In the genomic region with DNA sequence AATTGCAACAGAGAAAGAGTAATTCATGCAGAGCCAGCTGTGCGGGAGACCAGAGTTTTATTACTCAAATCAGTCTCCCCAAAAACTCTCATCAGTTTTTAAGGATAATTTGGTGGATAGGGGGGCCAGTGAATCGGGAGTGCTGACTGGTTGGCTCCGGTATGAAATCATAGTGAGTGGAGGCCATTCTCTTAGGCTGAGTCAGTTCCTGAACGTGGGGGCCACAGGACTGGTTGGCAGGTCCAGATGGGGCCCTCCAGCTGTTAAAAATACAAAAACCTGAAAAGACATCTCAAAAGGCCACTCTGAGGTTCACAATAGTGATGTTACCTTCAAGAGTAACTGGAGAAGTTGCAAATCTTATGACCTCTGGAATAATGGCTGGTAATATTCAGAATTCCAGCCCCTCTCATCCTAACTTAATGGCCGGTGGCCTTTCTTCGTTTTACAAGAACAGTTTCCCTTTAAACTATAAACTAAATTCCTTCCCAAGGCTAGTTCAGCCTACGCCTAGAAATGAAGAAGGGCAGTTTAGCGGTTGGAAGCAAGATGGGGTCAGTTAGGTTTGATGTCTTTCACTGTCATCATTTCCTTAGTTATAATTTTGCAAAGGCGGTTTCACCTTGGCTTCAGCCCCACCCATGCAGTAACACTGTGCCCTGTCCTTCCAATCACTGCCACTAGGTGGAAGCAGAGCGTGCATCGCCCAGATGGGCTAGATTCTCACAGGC, we compare ENCODE assay signal across 8 cellular contexts. TPM values are rescaled to one million over a fixed set of nuclear protein-coding genes. Genes with fewer than 3 reads are reported as not detected.
A peak's percentile ranks its signal among the peaks of the same experiment; 100 is the strongest.
DNase-seq lines count a peak whose midpoint lies in the region; ATAC-seq and TF ChIP-seq lines count a peak whose summit lies in the region.

No MANE protein-coding gene starts in this region.

- 42% methylated on average over 11 of the region's 11 CpGs for WGBS in liver

- no peaks in the 10 kb centered on the region for H3K9me3 Mint-ChIP-seq in activated CD4-positive, alpha-beta T cell treated with anti-CD3 and anti-CD28 coated beads, Interleukin-2, amount 10 ng/mL, durations not matched to agents 24 days and 14 days

- DNase-seq in H7 (peak; percentile 76), NCI-H526 (lab: John Stamatoyannopoulos, UW) (peak; percentile 50 to 81), colonic mucosa (peak; percentile 96)
- DNase-seq in activated CD4-positive, alpha-beta T cell treated with anti-CD3 and anti-CD28 coated beads, Interleukin-2, amount 10 ng/mL, durations not matched to agents 24 days and 14 days = peak; percentile 97
- DNase-seq in stimulated activated CD4-positive, alpha-beta T cell treated with anti-CD3 and anti-CD28 coated beads, TNF-alpha, amount 100 ng/mL, for 24 hours (ENCODE audit: low read depth in 3 of 3) = peak; percentile 70 to 90 (median 80)

- no peak overlapping the region for H3K27ac Mint-ChIP-seq in activated CD4-positive, alpha-beta T cell treated with anti-CD3 and anti-CD28 coated beads, Interleukin-2, amount 10 ng/mL, durations not matched to agents 24 days and 14 days

- H3K27me3 Mint-ChIP-seq in activated CD4-positive, alpha-beta T cell treated with anti-CD3 and anti-CD28 coated beads, Interleukin-2, amount 10 ng/mL, durations not matched to agents 24 days and 14 days = peaks cover 2% of the 10 kb centered on the region

- H3K9me3 ChIP-seq in BLaER1 treated with 17β-estradiol and CSF1 and Interleukin-3, amounts not matched to agents 10 nM and 100 nM (replicated peaks in 1 of 11) = no peaks in the 10 kb centered on the region
- H3K9me3 ChIP-seq in colonic mucosa (no peaks in the 10 kb centered on the region), liver (ENCODE audit: control insufficient read depth in 4 of 4, low read length in 3 of 4) (no peaks in the 10 kb centered on the region)

- peaks cover 0 to 6% (median 0%) of the 10 kb centered on the region in 11 experiments; a peak in 4 of 22 replicates for H3K36me3 ChIP-seq in BLaER1 treated with 17β-estradiol and CSF1 and Interleukin-3, amounts not matched to agents 10 nM and 100 nM
- H3K36me3 ChIP-seq in H7 (replicated peaks; ENCODE audit: control insufficient read depth, insufficient read depth, low read length) (no peaks in the 10 kb centered on the region), colonic mucosa (no peaks in the 10 kb centered on the region), liver (ENCODE audit: control insufficient read depth in 4 of 4, insufficient read depth in 3 of 4, low read depth in 1 of 4, low read length in 3 of 4) (peaks cover 0 to 4% (median 0%) of the 10 kb centered on the region in 4 donors)

- H3K4me1 Mint-ChIP-seq in activated CD4-positive, alpha-beta T cell treated with anti-CD3 and anti-CD28 coated beads, Interleukin-2, amount 10 ng/mL, durations not matched to agents 24 days and 14 days = peaks cover 29% of the 10 kb centered on the region

- TF ChIP-seq RAD21 in liver (IDR thresholded peaks at IDR 0.05) = peak; percentile 86 to 89

- H3K27me3 ChIP-seq in BLaER1 treated with 17β-estradiol and CSF1 and Interleukin-3, amounts not matched to agents 10 nM and 100 nM = no peaks in the 10 kb centered on the region
- H3K27me3 ChIP-seq in H7 (ENCODE audit: control insufficient read depth, insufficient read depth, low read length) (peaks cover 5% of the 10 kb centered on the region; the same call in 1 of the 2 replicates), colonic mucosa (no peaks in the 10 kb centered on the region), liver (ENCODE audit: control insufficient read depth in 4 of 4, insufficient read depth in 4 of 4, low read length in 3 of 4) (no peaks in the 10 kb centered on the region)

- peaks cover 30 to 41% (median 35%) of the 10 kb centered on the region in 10 experiments for H3K4me1 ChIP-seq in BLaER1 treated with 17β-estradiol and CSF1 and Interleukin-3, amounts not matched to agents 10 nM and 100 nM
- H3K4me1 ChIP-seq in colonic mucosa (peaks cover 4% of the 10 kb centered on the region), liver (ENCODE audit: control insufficient read depth in 4 of 4, insufficient read depth in 4 of 4, low read length in 3 of 4) (peaks cover under 1 to 16% (median 10%) of the 10 kb centered on the region in 4 donors)

- H3K36me3 Mint-ChIP-seq in activated CD4-positive, alpha-beta T cell treated with anti-CD3 and anti-CD28 coated beads, Interleukin-2, amount 10 ng/mL, durations not matched to agents 24 days and 14 days (ENCODE audit: low read depth) = no peaks in the 10 kb centered on the region

- ATAC-seq in GM19023 (IDR thresholded peaks at IDR 0.05; ENCODE audit: unreplicated experiment) = no peak

- intact Hi-C loops in activated CD4-positive, alpha-beta T cell treated with anti-CD3 and anti-CD28 coated beads, Interleukin-2, amount 10 ng/mL, durations not matched to agents 24 days and 14 days (cut with micrococcal nuclease) = no loop called here
- intact Hi-C loops in colonic mucosa (cut with DNase I) = loop anchor here (2.0 kb wide), 1 partner anchor 44 kb away; no protein-coding TSS in a partner anchor

- H3K27ac ChIP-seq in BLaER1 treated with 17β-estradiol and CSF1 and Interleukin-3, amounts not matched to agents 10 nM and 100 nM = no peak overlapping the region
- H3K27ac ChIP-seq in colonic mucosa = peak overlapping the region; percentile 9
- H3K27ac ChIP-seq in liver (ENCODE audit: low read depth in 1 of 2, low read length in 2 of 2) = no peak overlapping the region

- no peak overlapping the region for H3K4me3 ChIP-seq in BLaER1 treated with 17β-estradiol and CSF1 and Interleukin-3, amounts not matched to agents 10 nM and 100 nM
- H3K4me3 ChIP-seq in H7 (ENCODE audit: insufficient read depth, low read depth, low read length) (no peak overlapping the region), colonic mucosa (no peak overlapping the region), liver (ENCODE audit: low read depth in 1 of 3, low read length in 3 of 3) (no peak overlapping the region)

- TF ChIP-seq CTCF in colonic mucosa (IDR thresholded peaks at IDR 0.05) (peak; percentile 94), liver (IDR thresholded peaks at IDR 0.05; ENCODE audit: low read depth, low read length, missing input control) (peak; percentile 80)

- H3K4me2 ChIP-seq in BLaER1 treated with 17β-estradiol and CSF1 and Interleukin-3, amounts not matched to agents 10 nM and 100 nM = peak overlapping the region in 10 of 11 experiments; percentile 25 to 99 (median 88); a peak in 12 of 22 replicates

- H4K20me1 ChIP-seq in BLaER1 treated with 17β-estradiol and CSF1 and Interleukin-3, amounts not matched to agents 10 nM and 100 nM = peaks cover 0 to 5% (median 0%) of the 10 kb centered on the region in 11 experiments; a peak in 4 of 22 replicates

- 0 out of 22 replicates have a peak overlapping the region, but pooled peaks of 1 of the 11 experiments have one; percentile 6 for H3K9ac ChIP-seq in BLaER1 treated with 17β-estradiol and CSF1 and Interleukin-3, amounts not matched to agents 10 nM and 100 nM
- H3K9ac ChIP-seq in colonic mucosa (ENCODE audit: low read depth in 2 of 2, low read length in 2 of 2) (no peak overlapping the region), liver (ENCODE audit: low read depth in 1 of 2, low read length in 2 of 2) (no peak overlapping the region)

- H3K4me3 Mint-ChIP-seq in activated CD4-positive, alpha-beta T cell treated with anti-CD3 and anti-CD28 coated beads, Interleukin-2, amount 10 ng/mL, durations not matched to agents 24 days and 14 days = no peak overlapping the region

TF ChIP-seq in liver, 16 proteins besides CTCF, POLR2A, EP300 and RAD21:
- TF ChIP-seq JUND (IDR thresholded peaks at IDR 0.05) = no peak
- no peak for TF ChIP-seq FOXA1 (IDR thresholded peaks at IDR 0.05)
- no peak for TF ChIP-seq EGR1 (IDR thresholded peaks at IDR 0.05; ENCODE audit: low read depth in 2 of 2)
- no peak for TF ChIP-seq NR2F2 (IDR thresholded peaks at IDR 0.05)
- TF ChIP-seq HNF4A (conservative IDR thresholded peaks at IDR 0.05) = peak in 1 of 2 donors; percentile 11
- no peak for TF ChIP-seq RXRA (IDR thresholded peaks at IDR 0.05)

RNA-seq across cellular contexts. Expression of a gene that starts 6.8 kb away (rescaled TPM):
- 12.0 and 14.7 TPM in 2 replicates for total RNA-seq in H7 (2014; rRNA removed; shearing (Covaris generic))
- 6.5 and 7.3 TPM in 2 replicates for total RNA-seq in activated CD4-positive, alpha-beta T cell treated with anti-CD3 and anti-CD28 coated beads, Interleukin-2, amount 10 ng/mL, durations not matched to agents 24 days and 14 days
- 10 to 100 TPM; 15.0 to 26.7 TPM for total RNA-seq in colonic mucosa
- total RNA-seq in liver = 1 to 10 TPM; 3.3 to 9.1 TPM
- 1 to 10 TPM; 3.2 to 5.0 TPM for polyA plus RNA-seq in liver

RNA-seq across cellular contexts. Expression of a gene that starts 39.6 kb away (rescaled TPM):
- total RNA-seq in H7 (2014; rRNA removed; shearing (Covaris generic)) = 7.3 and 27.3 TPM in 2 replicates
- total RNA-seq in activated CD4-positive, alpha-beta T cell treated with anti-CD3 and anti-CD28 coated beads, Interleukin-2, amount 10 ng/mL, durations not matched to agents 24 days and 14 days = 3,406 and 3,483 TPM in 2 replicates
- total RNA-seq in colonic mucosa = 1,000 to 10,000 TPM; 1,153 to 3,111 TPM
- 100 to 1,000 TPM; 341 to 369 TPM for total RNA-seq in liver
- 100 to 1,000 TPM; 464 to 864 TPM for polyA plus RNA-seq in liver

Comparison
In these comparisons a context has a peak if more than half of its experiments do, and no peak if none do; other contexts are left out.
1. RNA of a gene that starts 39.6 kb away (total RNA-seq): 3,406 to 3,483 TPM in activated CD4-positive, alpha-beta T cell treated with anti-CD3 and anti-CD28 coated beads, Interleukin-2, amount 10 ng/mL, durations not matched to agents 24 days and 14 days, 1,153 to 3,111 TPM in colonic mucosa and 341 to 369 TPM in liver; 7.3 to 27.3 TPM in H7; every median in the first group is over 10 times any median in the second.
2. Peak in every context shown above with its lines, with median percentiles within 50 percentile points of each other: DNase-seq.